In the genomic region with DNA sequence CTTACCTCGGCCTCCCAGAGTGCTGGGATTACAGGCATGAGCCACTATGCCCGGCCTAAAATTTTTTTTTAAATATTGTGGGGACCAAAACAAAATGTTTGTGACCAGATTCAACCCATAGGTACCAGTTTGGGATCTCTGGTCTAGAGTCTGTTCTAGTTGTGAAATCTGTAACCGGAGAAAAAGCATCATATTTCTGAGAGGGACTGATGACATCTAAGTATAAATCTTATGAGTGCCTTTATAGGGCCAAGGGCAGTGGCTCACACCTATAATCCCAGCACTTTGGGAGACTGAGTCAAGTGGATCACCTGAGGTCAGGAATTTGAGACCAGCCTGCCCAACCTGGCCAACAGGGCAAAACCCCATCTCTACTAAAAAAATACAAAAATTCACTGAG, we compare ENCODE assay signal across 33 cellular contexts.
"Had no signal": no experiment of that assay in that cellular context is flagged by ENCODE, and none has a peak within 500 bp of the region (broad histone marks: within the 10 kb centered on the region; RNA-seq: fewer than 3 reads in every experiment).

No MANE protein-coding gene starts in this region.

- H3K4me2 ChIP-seq: KMS-11 had no signal

- H3K9ac ChIP-seq: KMS-11 had no signal

- DNase-seq: Karpas-422, Kasumi-1, MM.1S, MV-4-11, NCI-H1048, NCI-H1092, NCI-H1092 treated with DMSO at 0.1 percent for 48 hours, NCI-H1105, NCI-H1105 treated with DMSO at 0.1 percent for 48 hours, NCI-H1417, NCI-H1417 treated with DMSO at 0.1 percent for 48 hours, NCI-H1436, NCI-H1436 treated with DMSO at 0.1 percent for 48 hours, NCI-H146, NCI-H1694, NCI-H1694 treated with DMSO at 0.1 percent for 48 hours, NCI-H187, NCI-H187 treated with DMSO at 0.1 percent for 48 hours, NCI-H1930, NCI-H2029 treated with DMSO at 0.1 percent for 48 hours, NCI-H2081, NCI-H2081 treated with DMSO at 0.1 percent for 48 hours, NCI-H2107, NCI-H2171, NCI-H2171 treated with DMSO at 0.1 percent for 48 hours, NCI-H2227 treated with DMSO at 0.1 percent for 48 hours, NCI-H226, NCI-H345, NCI-H446, NCI-H446 treated with DMSO at 0.1 percent for 48 hours, NCI-H510A, NCI-H510A treated with DMSO at 0.1 percent for 48 hours had no signal

- H3K27ac ChIP-seq: KMS-11 had no signal
